In the genomic region with DNA sequence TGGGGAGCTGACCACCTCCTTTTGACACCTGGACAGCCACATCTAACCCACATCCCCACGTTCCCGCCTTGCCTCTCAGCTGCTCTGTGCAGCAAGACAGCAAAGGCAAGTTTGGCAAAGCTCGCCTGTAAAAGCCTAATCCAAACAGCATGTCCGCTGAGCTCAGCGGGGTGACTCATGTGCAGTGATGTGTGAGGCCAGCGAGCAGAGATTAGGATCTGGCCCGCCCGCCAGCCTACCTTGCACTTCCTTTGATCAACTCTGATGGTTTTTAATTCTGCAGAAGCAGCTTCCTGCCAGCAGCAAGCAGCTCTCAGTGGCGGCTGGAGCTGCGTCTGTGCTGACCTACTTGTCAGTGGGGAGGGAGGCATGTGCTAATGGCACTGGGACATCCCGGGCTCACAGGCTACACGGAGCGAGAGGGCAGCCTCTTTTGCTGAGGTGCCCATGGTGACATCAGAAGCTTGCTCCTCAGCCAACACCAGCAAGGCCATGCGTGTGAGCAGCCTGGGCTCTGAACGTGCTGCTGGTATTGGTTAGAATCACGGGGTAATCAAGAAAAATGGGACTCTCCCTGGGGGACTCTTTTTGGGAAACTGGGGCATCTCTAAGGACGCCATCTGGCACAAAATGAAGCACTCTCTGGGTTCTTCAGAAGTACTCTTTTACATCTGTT, we compare ENCODE assay signal across 8 cellular contexts. TPM values are rescaled to one million over a fixed set of nuclear protein-coding genes. Genes with fewer than 3 reads are reported as not detected.
A peak's percentile ranks its signal among the peaks of the same experiment; 100 is the strongest.
DNase-seq lines count a peak whose midpoint lies in the region; ATAC-seq and TF ChIP-seq lines count a peak whose summit lies in the region.

No MANE protein-coding gene starts in this region.

- no peak for TF ChIP-seq CTCF in epithelial cell of esophagus (IDR thresholded peaks at IDR 0.05; ENCODE audit: insufficient read depth, low read depth, low read length, missing control alignments)

- ATAC-seq in GM19438 (IDR thresholded peaks at IDR 0.05; ENCODE audit: low read depth, unreplicated experiment), result peak; percentile 81
- peak; percentile 67 for ATAC-seq in HG03558 (IDR thresholded peaks at IDR 0.05; ENCODE audit: extremely low read depth, unreplicated experiment)

- H3K4me3 ChIP-seq in epithelial cell of esophagus (ENCODE audit: low read length), result no peak overlapping the region

- DNase-seq in CD1c-positive myeloid dendritic cell (ENCODE audit: extremely low spot score), result peak; percentile 88
- peak; percentile 59 for DNase-seq in NOMO-1 treated with dmso at 0.1 percent for 144 hours (lab: John Stamatoyannopoulos, UW; ENCODE audit: unreplicated experiment)
- DNase-seq in activated T-cell treated with anti-CD3 and anti-CD28 coated beads for 1 hour (ENCODE audit: low read depth), result peak; percentile 75
- peak; percentile 93 for DNase-seq in epithelial cell of esophagus (ENCODE audit: low read depth)
- DNase-seq in myocyte (ENCODE audit: low read depth), result peak; percentile 84
- DNase-seq in stimulated activated CD8-positive, alpha-beta memory T cell treated with anti-CD3 and anti-CD28 coated beads, Interleukin-7, amount 100 ng/mL, for 1 hour (ENCODE audit: low read depth in 2 of 2), result peak; percentile 71 to 75

RNA-seq across cellular contexts. Expression of a gene that starts 36.0 kb away (rescaled TPM):
- 22.5 and 24.8 TPM in 2 replicates for total RNA-seq in myocyte
- 15.3 TPM for polyA plus RNA-seq in myocyte (2012)
